In genomic region chr12:34403706-34404376, GRCh38 we compare ENCODE assay signal across 16 cellular contexts.
A peak's percentile ranks its signal among the peaks of the same experiment; 100 is the strongest.
DNase-seq lines count a peak whose midpoint lies in the region; ATAC-seq lines count a peak whose summit lies in the region.
"Had no signal": no experiment of that assay in that cellular context is flagged by ENCODE, and none has a peak within 500 bp of the region (broad histone marks: within the 10 kb centered on the region; RNA-seq: fewer than 3 reads in every experiment).

No MANE protein-coding gene starts in this region.

- no peaks in the 10 kb centered on the region for H3K4me1 Mint-ChIP-seq in activated naive CD4-positive, alpha-beta T cell treated with anti-CD3 and anti-CD28 coated beads, Interleukin-2, amount 10 ng/mL, durations not matched to agents 7 days and 5 days
- H3K4me1 Mint-ChIP-seq in central memory CD8-positive, alpha-beta T cell: no peaks in the 10 kb centered on the region

- H3K9me3 Mint-ChIP-seq in activated naive CD4-positive, alpha-beta T cell treated with anti-CD3 and anti-CD28 coated beads, Interleukin-2, amount 10 ng/mL, durations not matched to agents 7 days and 5 days: peaks cover 55% of the 10 kb centered on the region
- peaks cover 39% of the 10 kb centered on the region for H3K9me3 Mint-ChIP-seq in central memory CD8-positive, alpha-beta T cell

- CTCF ChIA-PET in activated naive CD4-positive, alpha-beta T cell treated with anti-CD3 and anti-CD28 coated beads, Interleukin-2, amount 10 ng/mL, durations not matched to agents 7 days and 5 days (lab: Charles Lee): no interaction called here

- H3K4me3 Mint-ChIP-seq in activated naive CD4-positive, alpha-beta T cell treated with anti-CD3 and anti-CD28 coated beads, Interleukin-2, amount 10 ng/mL, durations not matched to agents 7 days and 5 days: no peak overlapping the region
- no peak overlapping the region for H3K4me3 Mint-ChIP-seq in central memory CD8-positive, alpha-beta T cell
- H3K4me3 Mint-ChIP-seq: activated CD8-positive, alpha-beta T cell treated with anti-CD3 and anti-CD28 coated beads, Interleukin-2, amount 10 ng/mL, durations not matched to agents 7 days and 5 days; T-helper 2 cell treated with Interferon-gamma antibody and Interleukin-4, amounts not matched to agents 5 μg/mL and 100 μg/mL, for 36 hours had no signal

- H3K36me3 Mint-ChIP-seq in activated naive CD4-positive, alpha-beta T cell treated with anti-CD3 and anti-CD28 coated beads, Interleukin-2, amount 10 ng/mL, durations not matched to agents 7 days and 5 days: peaks cover 4% of the 10 kb centered on the region
- H3K36me3 Mint-ChIP-seq in central memory CD8-positive, alpha-beta T cell (ENCODE audit: insufficient read depth): no peaks in the 10 kb centered on the region

- no peak for ATAC-seq in central memory CD8-positive, alpha-beta T cell (replicated peaks; ENCODE audit: extremely low read depth, poor library complexity, severe bottlenecking)
- no peak for ATAC-seq in GM21423 (IDR thresholded peaks at IDR 0.05; ENCODE audit: unreplicated experiment)
- ATAC-seq: activated CD8-positive, alpha-beta T cell treated with anti-CD3 and anti-CD28 coated beads, Interleukin-2, amount 10 ng/mL, durations not matched to agents 7 days and 5 days; Panc1 had no signal

- peak; percentile 7 for DNase-seq in activated naive CD4-positive, alpha-beta T cell treated with anti-CD3 and anti-CD28 coated beads, Interleukin-2, amount 10 ng/mL, durations not matched to agents 7 days and 5 days
- DNase-seq in activated naive CD4-positive, alpha-beta T cell (lab: John Stamatoyannopoulos, UW): no peak
- DNase-seq in central memory CD8-positive, alpha-beta T cell (ENCODE audit: low spot score in 2 of 2): peak; percentile 6 to 10
- DNase-seq in mesenteric fat pad (ENCODE audit: low spot score): peak; percentile 64
- peak; percentile 33 for DNase-seq in ureter (ENCODE audit: low spot score)
- DNase-seq in DMS53 treated with DMSO at 0.1 percent for 48 hours (lab: John Stamatoyannopoulos, UW; ENCODE audit: unreplicated experiment): no peak
- DNase-seq in UCSD-AML1 (lab: John Stamatoyannopoulos, UW; ENCODE audit: unreplicated experiment): no peak
- DNase-seq: activated CD8-positive, alpha-beta T cell treated with anti-CD3 and anti-CD28 coated beads, Interleukin-2, amount 10 ng/mL, durations not matched to agents 7 days and 5 days; DMS79 treated with DMSO at 0.1 percent for 48 hours; HCEC 1CT; mammary epithelial cell; MV-4-11; NCI-H510A had no signal

- no peaks in the 10 kb centered on the region for H3K27me3 Mint-ChIP-seq in activated naive CD4-positive, alpha-beta T cell treated with anti-CD3 and anti-CD28 coated beads, Interleukin-2, amount 10 ng/mL, durations not matched to agents 7 days and 5 days
- H3K27me3 Mint-ChIP-seq in central memory CD8-positive, alpha-beta T cell: no peaks in the 10 kb centered on the region

- H3K27ac Mint-ChIP-seq in activated naive CD4-positive, alpha-beta T cell treated with anti-CD3 and anti-CD28 coated beads, Interleukin-2, amount 10 ng/mL, durations not matched to agents 7 days and 5 days: no peak overlapping the region
- H3K27ac Mint-ChIP-seq in central memory CD8-positive, alpha-beta T cell (ENCODE audit: low read depth): no peak overlapping the region
- H3K27ac Mint-ChIP-seq: activated CD8-positive, alpha-beta T cell treated with anti-CD3 and anti-CD28 coated beads, Interleukin-2, amount 10 ng/mL, durations not matched to agents 7 days and 5 days; T-helper 2 cell treated with Interferon-gamma antibody and Interleukin-4, amounts not matched to agents 5 μg/mL and 100 μg/mL, for 36 hours had no signal

Comparison
In these comparisons a context has a peak if more than half of its experiments do, and no peak if none do; other contexts are left out.
1. DNase-seq: peak in activated naive CD4-positive, alpha-beta T cell treated with anti-CD3 and anti-CD28 coated beads, Interleukin-2, amount 10 ng/mL, durations not matched to agents 7 days and 5 days (single experiment), central memory CD8-positive, alpha-beta T cell (2 of 2), mesenteric fat pad (single experiment) and ureter (single experiment); none in activated naive CD4-positive, alpha-beta T cell (0 of 4), DMS53 treated with DMSO at 0.1 percent for 48 hours (single experiment) and UCSD-AML1 (single experiment).